In genomic region chr2:128554151-128554769, GRCh38 we compare ENCODE assay signal across 29 cellular contexts.
"Had no signal": no experiment of that assay in that cellular context is flagged by ENCODE, and none has a peak within 500 bp of the region (broad histone marks: within the 10 kb centered on the region; RNA-seq: fewer than 3 reads in every experiment).

No MANE protein-coding gene starts in this region.

- H3K9me3 ChIP-seq: colonic mucosa, esophagus squamous epithelium, lower lobe of right lung, pancreas, right lobe of liver, stomach, thyroid gland, vagina had no signal

- H3K27ac ChIP-seq: colonic mucosa, esophagus squamous epithelium, lower lobe of right lung, pancreas, right lobe of liver, stomach, thyroid gland, vagina had no signal

- H3K4me3 Mint-ChIP-seq: dendritic cell treated with granulocyte-macrophage colony-stimulating factor and Interleukin-4, amounts not matched to agents 40 ng/mL and 50 ng/mL, for 4 days; immature natural killer cell; natural killer cell treated with Interleukin-12 subunit alpha and Interleukin-12 subunit beta and Interleukin-15 and Interleukin-18, amount 100 ng/mL, for 72 hours had no signal

- H3K27me3 ChIP-seq: colonic mucosa, esophagus squamous epithelium, pancreas, right lobe of liver, stomach, thyroid gland, vagina had no signal

- H3K9me3 Mint-ChIP-seq: dendritic cell treated with granulocyte-macrophage colony-stimulating factor and Interleukin-4, amounts not matched to agents 40 ng/mL and 50 ng/mL, for 4 days; immature natural killer cell; natural killer cell treated with Interleukin-12 subunit alpha and Interleukin-12 subunit beta and Interleukin-15 and Interleukin-18, amount 100 ng/mL, for 72 hours had no signal

- H3K4me1 Mint-ChIP-seq: immature natural killer cell, naive B cell had no signal

- DNase-seq: colonic mucosa; effector memory CD4-positive, alpha-beta T cell; erythroblast; esophagus squamous epithelium; hypothalamus; immature natural killer cell; islet precursor cell; kidney glomerular epithelial cell; left ventricle myocardium superior; lower lobe of right lung; naive B cell; occipital lobe; pancreas; stimulated activated CD4-positive, alpha-beta T cell treated with anti-CD3 and anti-CD28 coated beads, Interleukin-12 subunit alpha, Interleukin-12 subunit beta, amount 100 ng/mL, for 4 hours; stimulated activated CD4-positive, alpha-beta T cell treated with anti-CD3 and anti-CD28 coated beads, Interleukin-1b, Interleukin-23, amount 100 ng/mL, for 48 hours; stimulated activated CD4-positive, alpha-beta T cell treated with anti-CD3 and anti-CD28 coated beads, Interleukin-4, amount 100 ng/mL, for 1 hour; stimulated activated CD8-positive, alpha-beta memory T cell treated with anti-CD3 and anti-CD28 coated beads, Interleukin-4, amount 100 ng/mL, for 48 hours; stimulated activated naive CD4-positive, alpha-beta T cell treated with Interleukin-2 at 50 U/mL for 16 hours; stomach; thyroid gland; trophoblast cell had no signal

- FAIRE-seq: endometrium, frontal cortex, pancreas had no signal

- H3K27ac Mint-ChIP-seq: dendritic cell treated with granulocyte-macrophage colony-stimulating factor and Interleukin-4, amounts not matched to agents 40 ng/mL and 50 ng/mL, for 4 days; immature natural killer cell; naive B cell; natural killer cell treated with Interleukin-12 subunit alpha and Interleukin-12 subunit beta and Interleukin-15 and Interleukin-18, amount 100 ng/mL, for 72 hours; progenitor cell of endocrine pancreas had no signal

- H3K4me3 ChIP-seq: colonic mucosa, esophagus squamous epithelium, lower lobe of right lung, pancreas, right lobe of liver, smooth muscle cell, stomach, thyroid gland, vagina had no signal

- H3K4me1 ChIP-seq: colonic mucosa, esophagus squamous epithelium, lower lobe of right lung, pancreas, stomach, thyroid gland, vagina had no signal

- H3K4me2 ChIP-seq: smooth muscle cell had no signal

- H3K36me3 ChIP-seq: colonic mucosa, esophagus squamous epithelium, lower lobe of right lung, pancreas, right lobe of liver, stomach, thyroid gland, vagina had no signal

- H3K36me3 Mint-ChIP-seq: immature natural killer cell; naive B cell; natural killer cell treated with Interleukin-12 subunit alpha and Interleukin-12 subunit beta and Interleukin-15 and Interleukin-18, amount 100 ng/mL, for 72 hours had no signal

- ATAC-seq: left ventricle myocardium superior; lower lobe of right lung; natural killer cell treated with Interleukin-12 subunit alpha and Interleukin-12 subunit beta and Interleukin-15 and Interleukin-18, amount 100 ng/mL, for 72 hours; pancreas; right lobe of liver had no signal
